In the genomic region with DNA sequence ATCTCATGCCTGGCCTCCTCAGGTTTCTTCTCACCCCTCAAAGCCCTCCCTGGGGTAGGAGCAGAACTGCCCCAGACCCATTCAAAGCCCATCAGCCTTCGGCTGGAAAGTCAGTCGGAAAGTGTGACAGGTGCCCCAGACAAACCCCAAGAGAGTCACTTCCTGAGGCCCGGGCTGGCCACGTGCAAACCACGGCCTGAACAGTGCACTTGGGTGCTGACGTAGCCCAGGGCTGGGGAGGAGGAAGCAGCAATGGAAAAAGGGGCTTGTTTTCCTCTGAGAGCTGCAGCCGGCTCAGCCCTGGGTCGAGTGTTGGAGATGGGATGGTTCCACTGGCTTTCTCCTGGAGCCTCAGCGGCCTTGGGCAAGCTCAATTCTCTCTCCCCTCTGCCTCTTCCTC, we compare ENCODE assay signal across 9 cellular contexts.
DNase-seq lines count a peak whose midpoint lies in the region; ATAC-seq lines count a peak whose summit lies in the region.
"Had no signal": no experiment of that assay in that cellular context is flagged by ENCODE, and none has a peak within 500 bp of the region (broad histone marks: within the 10 kb centered on the region; RNA-seq: fewer than 3 reads in every experiment).

No MANE protein-coding gene starts in this region.

- peak; percentile 83 for DNase-seq in activated CD4-positive, alpha-beta T cell treated with anti-CD3 and anti-CD28 coated beads, Interleukin-2, amount 50 U/mL, for 1 hour
- DNase-seq in effector memory CD4-positive, alpha-beta T cell, result peak; percentile 70 to 75 (median 74)
- peak; percentile 79 to 83 for DNase-seq in stimulated activated CD8-positive, alpha-beta memory T cell treated with anti-CD3 and anti-CD28 coated beads, Interleukin-2, amount 100 ng/mL, for 48 hours (ENCODE audit: low read depth in 2 of 2)
- no peak for DNase-seq in NCI-H446 treated with DMSO at 0.1 percent for 48 hours (lab: John Stamatoyannopoulos, UW)
- no peak for DNase-seq in NCI-H2171 (lab: John Stamatoyannopoulos, UW)
- no peak for DNase-seq in NCI-H128 (lab: John Stamatoyannopoulos, UW; ENCODE audit: unreplicated experiment)

- no peaks in the 10 kb centered on the region for H3K27me3 ChIP-seq in effector memory CD4-positive, alpha-beta T cell (replicated peaks; ENCODE audit: control insufficient read depth, insufficient read depth, low read length, poor library complexity, severe bottlenecking)

- peaks cover 29% of the 10 kb centered on the region for H3K4me1 ChIP-seq in effector memory CD4-positive, alpha-beta T cell (ENCODE audit: control insufficient read depth, insufficient read depth, low read length, poor library complexity, severe bottlenecking)

- ATAC-seq in HG02678 (IDR thresholded peaks at IDR 0.05; ENCODE audit: unreplicated experiment), result peak; percentile 42
- ATAC-seq in HG02884 (IDR thresholded peaks at IDR 0.05; ENCODE audit: unreplicated experiment), result no peak
- ATAC-seq: HCT116 had no signal

- H3K27ac ChIP-seq in effector memory CD4-positive, alpha-beta T cell (ENCODE audit: insufficient read depth, low read length, poor library complexity, severe bottlenecking), result peak overlapping the region; percentile 10

- H3K36me3 ChIP-seq in effector memory CD4-positive, alpha-beta T cell (ENCODE audit: control insufficient read depth, insufficient read depth, low read length), result no peaks in the 10 kb centered on the region

- H3K9me3 ChIP-seq in effector memory CD4-positive, alpha-beta T cell (ENCODE audit: control insufficient read depth, low read length), result no peaks in the 10 kb centered on the region

- H3K4me3 ChIP-seq in effector memory CD4-positive, alpha-beta T cell (ENCODE audit: insufficient read depth, low read depth, low read length, poor library complexity, severe bottlenecking), result no peak overlapping the region

Comparison
In these comparisons a context has a peak if more than half of its experiments do, and no peak if none do; other contexts are left out.
1. DNase-seq: peak in activated CD4-positive, alpha-beta T cell treated with anti-CD3 and anti-CD28 coated beads, Interleukin-2, amount 50 U/mL, for 1 hour (single experiment), effector memory CD4-positive, alpha-beta T cell (3 of 3) and stimulated activated CD8-positive, alpha-beta memory T cell treated with anti-CD3 and anti-CD28 coated beads, Interleukin-2, amount 100 ng/mL, for 48 hours (2 of 2); none in NCI-H446 treated with DMSO at 0.1 percent for 48 hours (single experiment), NCI-H2171 (single experiment) and NCI-H128 (single experiment).